Comparison of ENCODE assay signal across 1 cellular context in the genomic region with DNA sequence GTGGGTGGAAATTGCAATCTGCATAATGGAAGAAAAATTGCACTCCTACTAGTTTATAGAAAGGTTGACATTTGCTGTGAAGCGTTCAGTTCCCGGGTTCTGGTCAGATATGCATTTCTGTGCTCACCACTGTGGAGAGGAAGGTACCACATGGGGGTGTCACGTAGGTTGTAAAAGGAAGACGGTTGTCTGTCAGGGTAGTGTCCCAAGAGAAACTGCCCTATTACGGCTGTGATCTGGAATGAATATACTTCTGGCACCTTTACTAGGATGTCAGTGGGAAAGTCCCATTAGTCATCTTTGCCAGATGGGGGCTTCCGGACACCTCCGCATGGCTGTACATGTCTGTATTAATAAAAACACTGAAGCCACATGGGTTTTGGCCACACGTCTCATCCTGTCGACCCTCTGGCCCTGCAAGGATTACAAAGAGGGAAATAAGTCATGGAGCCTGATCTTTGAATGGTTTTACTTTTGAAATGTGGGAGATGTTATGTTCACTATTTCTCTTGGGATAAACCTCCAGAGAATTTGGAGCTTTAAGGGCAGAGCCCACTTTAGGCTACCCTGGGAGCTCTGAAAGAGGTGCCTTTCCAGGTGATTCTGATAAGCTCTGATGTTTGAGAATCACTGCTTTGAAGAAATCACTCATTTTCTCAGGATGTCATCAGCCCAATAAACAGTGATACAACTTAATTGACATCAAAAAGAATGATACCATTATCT.
TF ChIP-seq lines count a peak whose summit lies in the region.

No MANE protein-coding gene starts in this region.

TF ChIP-seq in WTC11, 78 proteins besides CTCF, POLR2A, EP300 and RAD21 (continued from another document):
- TF ChIP-seq, protein P1, sequence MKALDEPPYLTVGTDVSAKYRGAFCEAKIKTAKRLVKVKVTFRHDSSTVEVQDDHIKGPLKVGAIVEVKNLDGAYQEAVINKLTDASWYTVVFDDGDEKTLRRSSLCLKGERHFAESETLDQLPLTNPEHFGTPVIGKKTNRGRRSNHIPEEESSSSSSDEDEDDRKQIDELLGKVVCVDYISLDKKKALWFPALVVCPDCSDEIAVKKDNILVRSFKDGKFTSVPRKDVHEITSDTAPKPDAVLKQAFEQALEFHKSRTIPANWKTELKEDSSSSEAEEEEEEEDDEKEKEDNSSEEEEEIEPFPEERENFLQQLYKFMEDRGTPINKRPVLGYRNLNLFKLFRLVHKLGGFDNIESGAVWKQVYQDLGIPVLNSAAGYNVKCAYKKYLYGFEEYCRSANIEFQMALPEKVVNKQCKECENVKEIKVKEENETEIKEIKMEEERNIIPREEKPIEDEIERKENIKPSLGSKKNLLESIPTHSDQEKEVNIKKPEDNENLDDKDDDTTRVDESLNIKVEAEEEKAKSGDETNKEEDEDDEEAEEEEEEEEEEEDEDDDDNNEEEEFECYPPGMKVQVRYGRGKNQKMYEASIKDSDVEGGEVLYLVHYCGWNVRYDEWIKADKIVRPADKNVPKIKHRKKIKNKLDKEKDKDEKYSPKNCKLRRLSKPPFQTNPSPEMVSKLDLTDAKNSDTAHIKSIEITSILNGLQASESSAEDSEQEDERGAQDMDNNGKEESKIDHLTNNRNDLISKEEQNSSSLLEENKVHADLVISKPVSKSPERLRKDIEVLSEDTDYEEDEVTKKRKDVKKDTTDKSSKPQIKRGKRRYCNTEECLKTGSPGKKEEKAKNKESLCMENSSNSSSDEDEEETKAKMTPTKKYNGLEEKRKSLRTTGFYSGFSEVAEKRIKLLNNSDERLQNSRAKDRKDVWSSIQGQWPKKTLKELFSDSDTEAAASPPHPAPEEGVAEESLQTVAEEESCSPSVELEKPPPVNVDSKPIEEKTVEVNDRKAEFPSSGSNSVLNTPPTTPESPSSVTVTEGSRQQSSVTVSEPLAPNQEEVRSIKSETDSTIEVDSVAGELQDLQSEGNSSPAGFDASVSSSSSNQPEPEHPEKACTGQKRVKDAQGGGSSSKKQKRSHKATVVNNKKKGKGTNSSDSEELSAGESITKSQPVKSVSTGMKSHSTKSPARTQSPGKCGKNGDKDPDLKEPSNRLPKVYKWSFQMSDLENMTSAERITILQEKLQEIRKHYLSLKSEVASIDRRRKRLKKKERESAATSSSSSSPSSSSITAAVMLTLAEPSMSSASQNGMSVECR (CRISPR knock-in tag; IDR thresholded peaks at IDR 0.05; ENCODE audit: borderline replicate concordance), result no peak
- TF ChIP-seq RELA (CRISPR knock-in tag; IDR thresholded peaks at IDR 0.05; ENCODE audit: borderline replicate concordance), result no peak
- TF ChIP-seq, protein P2, sequence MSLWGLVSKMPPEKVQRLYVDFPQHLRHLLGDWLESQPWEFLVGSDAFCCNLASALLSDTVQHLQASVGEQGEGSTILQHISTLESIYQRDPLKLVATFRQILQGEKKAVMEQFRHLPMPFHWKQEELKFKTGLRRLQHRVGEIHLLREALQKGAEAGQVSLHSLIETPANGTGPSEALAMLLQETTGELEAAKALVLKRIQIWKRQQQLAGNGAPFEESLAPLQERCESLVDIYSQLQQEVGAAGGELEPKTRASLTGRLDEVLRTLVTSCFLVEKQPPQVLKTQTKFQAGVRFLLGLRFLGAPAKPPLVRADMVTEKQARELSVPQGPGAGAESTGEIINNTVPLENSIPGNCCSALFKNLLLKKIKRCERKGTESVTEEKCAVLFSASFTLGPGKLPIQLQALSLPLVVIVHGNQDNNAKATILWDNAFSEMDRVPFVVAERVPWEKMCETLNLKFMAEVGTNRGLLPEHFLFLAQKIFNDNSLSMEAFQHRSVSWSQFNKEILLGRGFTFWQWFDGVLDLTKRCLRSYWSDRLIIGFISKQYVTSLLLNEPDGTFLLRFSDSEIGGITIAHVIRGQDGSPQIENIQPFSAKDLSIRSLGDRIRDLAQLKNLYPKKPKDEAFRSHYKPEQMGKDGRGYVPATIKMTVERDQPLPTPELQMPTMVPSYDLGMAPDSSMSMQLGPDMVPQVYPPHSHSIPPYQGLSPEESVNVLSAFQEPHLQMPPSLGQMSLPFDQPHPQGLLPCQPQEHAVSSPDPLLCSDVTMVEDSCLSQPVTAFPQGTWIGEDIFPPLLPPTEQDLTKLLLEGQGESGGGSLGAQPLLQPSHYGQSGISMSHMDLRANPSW (CRISPR knock-in tag; conservative IDR thresholded peaks at IDR 0.05; ENCODE audit: low read depth), result no peak
TF ChIP-seq in WTC11: peak in this region for 0.
